ENCODE assay signal across 9 cellular contexts in the genomic region with DNA sequence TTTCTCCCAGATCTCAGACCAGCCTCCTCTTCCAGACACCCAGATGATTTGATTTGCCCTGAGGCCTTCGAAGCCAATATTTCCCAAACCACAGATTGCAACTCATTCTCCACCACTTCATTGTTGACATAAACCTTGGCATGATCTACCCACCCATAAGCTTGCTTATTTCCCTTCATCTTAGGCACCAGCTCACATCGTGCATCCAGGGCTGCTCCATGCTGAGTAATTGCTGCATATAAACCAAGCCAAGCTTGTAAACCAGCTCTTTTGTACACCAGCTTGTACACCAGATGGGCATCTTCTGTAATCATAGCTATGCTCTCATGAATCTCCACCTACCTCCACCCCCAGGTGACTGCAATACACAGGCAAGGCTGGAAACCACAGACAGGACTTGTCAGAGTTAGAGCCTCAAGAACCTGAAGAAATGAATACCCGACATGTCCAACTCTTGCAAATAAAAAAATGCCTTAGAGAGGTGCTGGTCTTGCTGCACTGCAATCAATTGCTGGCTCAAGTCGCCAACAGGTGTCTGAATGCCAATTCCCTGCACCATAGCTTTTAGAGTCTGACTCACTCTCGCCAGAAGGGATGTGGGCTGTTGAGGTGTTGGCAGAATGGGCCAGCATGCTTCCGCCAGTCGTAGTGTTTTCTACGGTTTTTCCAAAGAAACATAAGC. TPM values are rescaled to one million over a fixed set of nuclear protein-coding genes. Genes with fewer than 3 reads are reported as not detected.
DNase-seq lines count a peak whose midpoint lies in the region; ATAC-seq and TF ChIP-seq lines count a peak whose summit lies in the region.
"Had no signal": no experiment of that assay in that cellular context is flagged by ENCODE, and none has a peak within 500 bp of the region (broad histone marks: within the 10 kb centered on the region; RNA-seq: fewer than 3 reads in every experiment).

No MANE protein-coding gene starts in this region.

- H3K9me2 ChIP-seq in PC-3 (replicated peaks; ENCODE audit: low read length), result no peaks in the 10 kb centered on the region

- peaks cover 8% of the 10 kb centered on the region for H3K36me3 ChIP-seq in CD8-positive, alpha-beta T cell (ENCODE audit: insufficient read depth, low read length)
- H3K36me3 ChIP-seq in PC-3 (ENCODE audit: low read depth, low read length) (no peaks in the 10 kb centered on the region), osteoblast (ENCODE audit: insufficient read depth, low read length) (no peaks in the 10 kb centered on the region)

- no peak overlapping the region for H2AFZ ChIP-seq in PC-3 (ENCODE audit: low read length)
- H2AFZ ChIP-seq in osteoblast (ENCODE audit: low read length), result no peak overlapping the region

- H3K27me3 ChIP-seq in CD8-positive, alpha-beta T cell (ENCODE audit: insufficient read depth, low read length), result no peaks in the 10 kb centered on the region
- H3K27me3 ChIP-seq in PC-3 (ENCODE audit: low read length), result no peaks in the 10 kb centered on the region
- H3K27me3 ChIP-seq in osteoblast (ENCODE audit: insufficient read depth, low read length), result no peaks in the 10 kb centered on the region

- H4K20me1 ChIP-seq in PC-3 (ENCODE audit: low read length), result no peaks in the 10 kb centered on the region
- H4K20me1 ChIP-seq in osteoblast (ENCODE audit: insufficient read depth, low read length), result no peaks in the 10 kb centered on the region

- H3K27ac Mint-ChIP-seq in CD8-positive, alpha-beta T cell, result peak overlapping the region; percentile 94

- CTCF ChIA-PET in CD8-positive, alpha-beta T cell (lab: Charles Lee), result interaction anchor here (0.7 to 3.8 kb wide), 20 partner anchors 8 to 349 kb away, joined by 3 to 13 read pairs (median 4); partner anchors contain the start of gene TRABD2A
- CTCF ChIA-PET in PC-3 (lab: Charles Lee), result no interaction called here

- H3K27me3 Mint-ChIP-seq in CD8-positive, alpha-beta T cell (ENCODE audit: low read depth), result no peaks in the 10 kb centered on the region

- peaks cover 52% of the 10 kb centered on the region for H3K36me3 Mint-ChIP-seq in CD8-positive, alpha-beta T cell

- H3K4me1 ChIP-seq in CD8-positive, alpha-beta T cell (ENCODE audit: insufficient read depth, low read length), result peaks cover 93% of the 10 kb centered on the region
- H3K4me1 ChIP-seq in PC-3 (ENCODE audit: insufficient read depth, low read length), result peaks cover 18% of the 10 kb centered on the region
- peaks cover 10% of the 10 kb centered on the region for H3K4me1 ChIP-seq in osteoblast (ENCODE audit: insufficient read depth, low read length)

- intact Hi-C loops in CD8-positive, alpha-beta T cell (cut with DNase I, micrococcal nuclease), result loop anchor here in 1 of 2 experiments (5.0 kb wide), 1 partner anchor 67 kb away; no protein-coding TSS in a partner anchor
- intact Hi-C loops in PC-3 (cut with micrococcal nuclease), result loop anchor here (5.0 kb wide), 1 partner anchor 42 kb away; no protein-coding TSS in a partner anchor
- intact Hi-C loops in left colon (cut with DNase I, micrococcal nuclease), result no loop called here

- peak overlapping the region; percentile 57 for H3K4me2 ChIP-seq in PC-3 (ENCODE audit: low read length)
- H3K4me2 ChIP-seq in osteoblast (ENCODE audit: insufficient read depth, low read length), result no peak overlapping the region

- peaks cover 5% of the 10 kb centered on the region for H3K9me3 Mint-ChIP-seq in CD8-positive, alpha-beta T cell

- TF ChIP-seq CTCF in CD8-positive, alpha-beta T cell (IDR thresholded peaks at IDR 0.05), result no peak
- TF ChIP-seq CTCF in PC-3 (conservative IDR thresholded peaks at IDR 0.05; ENCODE audit: low read depth, low read length), result no peak
- TF ChIP-seq CTCF in osteoblast (IDR thresholded peaks at IDR 0.05; ENCODE audit: extremely low read depth, low read depth, low read length), result no peak

- H3F3A ChIP-seq in PC-3 (ENCODE audit: low read length, unreplicated experiment), result no peaks in the 10 kb centered on the region

- H3K79me2 ChIP-seq in PC-3 (ENCODE audit: low read length) (no peaks in the 10 kb centered on the region), osteoblast (ENCODE audit: insufficient read depth, low read length) (no peaks in the 10 kb centered on the region)

- H3K4me3 Mint-ChIP-seq in CD8-positive, alpha-beta T cell, result peak overlapping the region; percentile 78

- H3K4me1 Mint-ChIP-seq in CD8-positive, alpha-beta T cell (ENCODE audit: low read depth), result peaks cover 92% of the 10 kb centered on the region

- DNase-seq in CD8-positive, alpha-beta T cell, result peak in 5 of 7 experiments; percentile 32 to 68 (median 51)
- DNase-seq in PC-3 (peak; percentile 86), left colon (no peak), osteoblast (ENCODE audit: insufficient read length, low spot score, missing footprints) (no peak), NCI-H82 treated with DMSO at 0.1 percent for 48 hours (lab: John Stamatoyannopoulos, UW; ENCODE audit: unreplicated experiment) (no peak), SW 1271 (lab: John Stamatoyannopoulos, UW) (no peak)
- DNase-seq in activated effector memory CD4-positive, alpha-beta T cell treated with anti-CD3 and anti-CD28 coated beads, Interleukin-2, amount 50 U/mL, for 16 hours, result peak; percentile 79
- DNase-seq: NCI-H1436 had no signal

- H3K9me3 ChIP-seq in CD8-positive, alpha-beta T cell (ENCODE audit: low read length), result no peaks in the 10 kb centered on the region
- H3K9me3 ChIP-seq in PC-3 (ENCODE audit: low read length) (no peaks in the 10 kb centered on the region), osteoblast (ENCODE audit: low read depth, low read length) (no peaks in the 10 kb centered on the region)

- ATAC-seq in CD8-positive, alpha-beta T cell, result peak; percentile 21
- peak; percentile 88 for ATAC-seq in PC-3
- ATAC-seq in left colon, result peak; percentile 73
- no peak for ATAC-seq in HG03039 (IDR thresholded peaks at IDR 0.05; ENCODE audit: unreplicated experiment)

- POLR2A ChIA-PET in CD8-positive, alpha-beta T cell (lab: Charles Lee), result interaction anchor here (0.6 to 2.3 kb wide), 15 partner anchors 8 to 211 kb away, joined by 3 to 10 read pairs (median 4); partner anchors contain the start of genes TMSB10 and TRABD2A
- POLR2A ChIA-PET in PC-3 (lab: Charles Lee; ENCODE audit: unreplicated experiment), result interaction anchor here (0.5 to 0.6 kb wide), 2 partner anchors 59 to 77 kb away, joined by 3 to 7 read pairs; no protein-coding TSS in a partner anchor

- BruUV-seq in PC-3 (replicated peaks; lab: Mats Ljungman, UMichigan), result no TSS peak

- H3K27ac ChIP-seq in CD8-positive, alpha-beta T cell (ENCODE audit: low read depth, low read length), result peak overlapping the region; percentile 23
- peak overlapping the region; percentile 58 for H3K27ac ChIP-seq in PC-3 (ENCODE audit: low read length)
- no peak overlapping the region for H3K27ac ChIP-seq in osteoblast (ENCODE audit: low read depth, low read length)

- H3K4me3 ChIP-seq in CD8-positive, alpha-beta T cell (ENCODE audit: low read depth, low read length), result peak overlapping the region; percentile 26
- H3K4me3 ChIP-seq in PC-3 (ENCODE audit: low read length) (no peak overlapping the region; the same call in 1 of the 2 replicates), osteoblast (ENCODE audit: insufficient read depth, low read length) (no peak overlapping the region)

- H3K9ac ChIP-seq in PC-3 (ENCODE audit: low read length), result no peak overlapping the region

RNA-seq across cellular contexts. Expression of gene TRABD2A, which starts 31.5 kb away (rescaled TPM):
- total RNA-seq in CD8-positive, alpha-beta T cell, result 100 to 1,000 TPM; 138 to 142 TPM
- total RNA-seq in PC-3 (2014; rRNA removed) (2.0 and 4.0 TPM in 2 replicates), left colon (100 to 1,000 TPM in 1 of 2 donors, 10 to 100 TPM in 1; 89.8 to 101 TPM), osteoblast (2.9 and 3.5 TPM in 2 replicates)

RNA-seq across cellular contexts. Expression of gene TMSB10, which starts 56.0 kb away (rescaled TPM):
- total RNA-seq in CD8-positive, alpha-beta T cell, result 1,000 to 10,000 TPM; 1,479 to 1,577 TPM
- total RNA-seq in PC-3 (2014; rRNA removed) (4,758 and 5,246 TPM in 2 replicates), left colon (1,000 to 10,000 TPM; 1,780 to 2,331 TPM), osteoblast (3,633 and 4,065 TPM in 2 replicates)

Comparison
In these comparisons a context has a peak if more than half of its experiments do, and no peak if none do; other contexts are left out.
1. DNase-seq: peak in CD8-positive, alpha-beta T cell (5 of 7), PC-3 (single experiment) and activated effector memory CD4-positive, alpha-beta T cell treated with anti-CD3 and anti-CD28 coated beads, Interleukin-2, amount 50 U/mL, for 16 hours (single experiment); none in left colon (0 of 2), osteoblast (single experiment), NCI-H82 treated with DMSO at 0.1 percent for 48 hours (single experiment) and SW 1271 (0 of 2).
2. RNA of gene TRABD2A, which starts 31.5 kb away (total RNA-seq): 138 to 142 TPM in CD8-positive, alpha-beta T cell and 89.8 to 101 TPM in left colon; 2.9 to 3.5 TPM in osteoblast and 2.0 to 4.0 TPM in PC-3; every median in the first group is over 10 times any median in the second.